11 cellular contexts compared by ENCODE assay signal in genomic region chr17:45948498-45948880, GRCh38. TPM values are rescaled to one million over a fixed set of nuclear protein-coding genes. Genes with fewer than 3 reads are reported as not detected.
DNase-seq lines count a peak whose midpoint lies in the region; ATAC-seq, FAIRE-seq and TF ChIP-seq lines count a peak whose summit lies in the region.
"Had no signal": no experiment of that assay in that cellular context is flagged by ENCODE, and none has a peak within 500 bp of the region (broad histone marks: within the 10 kb centered on the region; RNA-seq: fewer than 3 reads in every experiment).

No MANE protein-coding gene starts in this region.

- no peaks in the 10 kb centered on the region for H3K36me3 Mint-ChIP-seq in HFFc6 (ENCODE audit: low read depth)
- H3K36me3 Mint-ChIP-seq: mesothelial cell of epicardium had no signal

- H3K4me3 ChIP-seq in A673 (ENCODE audit: low read depth, low read length, poor library complexity, severe bottlenecking) (no peak overlapping the region), K562 (no peak overlapping the region), mesenchymal stem cell (ENCODE audit: insufficient read depth in 1 of 2, low read depth in 1 of 2, low read length in 2 of 2) (peak overlapping the region in 1 of 2 experiments; percentile 48), mucosa of descending colon (no peak overlapping the region), adrenal gland (peak overlapping the region in 2 of 4 donors; percentile 9 to 35)

- no peak overlapping the region for H2BK5ac ChIP-seq in mesenchymal stem cell (ENCODE audit: low read depth, low read length, poor library complexity, severe bottlenecking)

- H3K4me3 Mint-ChIP-seq in HFFc6, result peak overlapping the region; percentile 67; the same call in 1 of the 2 replicates

- no peak for TF ChIP-seq EP300 in K562 (IDR thresholded peaks at IDR 0.05; ENCODE audit: low read length)

- no peak for DNase-seq in A673 (ENCODE audit: low spot score)
- no peak for DNase-seq in HFFc6
- no peak for DNase-seq in K562 (ENCODE audit: extremely low read depth in 1 of 4, low spot score in 3 of 4)
- no peak for DNase-seq in mesenchymal stem cell
- DNase-seq in mucosa of descending colon, result no peak
- no peak for DNase-seq in adrenal gland
- no peak for DNase-seq in central memory CD4-positive, alpha-beta T cell
- DNase-seq: NCI-H1092 treated with DMSO at 0.1 percent for 48 hours had no signal

- H4K8ac ChIP-seq in mesenchymal stem cell (ENCODE audit: low read length), result peak overlapping the region; percentile 62

- 67% methylated on average over 2 of the region's 2 CpGs for WGBS in K562 (ENCODE audit: insufficient coverage, low coverage, missing lambda C conversion rate)
- WGBS in mesenchymal stem cell, result 62% methylated on average over 2 of the region's 2 CpGs
- WGBS in adrenal gland, 4 donors, result 63 to 70% (median 66%) methylated on average over 2 of the region's 2 CpGs

- no peaks in the 10 kb centered on the region for H3K79me2 ChIP-seq in K562 (ENCODE audit: control insufficient read depth, insufficient read depth, low read length)

- H3K18ac ChIP-seq in mesenchymal stem cell (ENCODE audit: low read depth in 1 of 2, low read length in 2 of 2), result peak overlapping the region in 1 of 2 experiments; percentile 81

- in situ Hi-C loops in K562 (cut with MboI), result no loop called here

- peaks cover 51% of the 10 kb centered on the region for H3K27me3 Mint-ChIP-seq in HFFc6 (ENCODE audit: insufficient read depth)

- no peak for ATAC-seq in K562
- no peak for ATAC-seq in mucosa of descending colon
- ATAC-seq in GM21717 (IDR thresholded peaks at IDR 0.05; ENCODE audit: unreplicated experiment), result no peak

- no peak overlapping the region for H3K27ac Mint-ChIP-seq in HFFc6

- no peak for TF ChIP-seq RAD21 in K562 (CRISPR knock-in tag; conservative IDR thresholded peaks at IDR 0.05 in 1 of 2, IDR thresholded peaks at IDR 0.05 in 1 of 2)

- H3K36me3 ChIP-seq in A673 (ENCODE audit: insufficient read depth, low read length, poor library complexity, severe bottlenecking) (no peaks in the 10 kb centered on the region), K562 (ENCODE audit: control insufficient read depth, insufficient read depth, low read length) (no peaks in the 10 kb centered on the region), mesenchymal stem cell (ENCODE audit: control insufficient read depth in 1 of 2, insufficient read depth in 2 of 2, low read depth in 1 of 2, low read length in 2 of 2) (no peaks in the 10 kb centered on the region), mucosa of descending colon (ENCODE audit: low read depth) (no peaks in the 10 kb centered on the region), adrenal gland (replicated peaks in 1 of 2) (no peaks in the 10 kb centered on the region)

- BruUV-seq in A673 (replicated peaks; lab: Mats Ljungman, UMichigan), result no TSS peak
- no TSS peak for BruUV-seq in K562 (replicated peaks; lab: Mats Ljungman, UMichigan)

- no peak overlapping the region for H3K4ac ChIP-seq in mesenchymal stem cell (ENCODE audit: low read depth in 1 of 2, low read length in 2 of 2)

- H3K4me2 ChIP-seq in K562 (ENCODE audit: insufficient read depth, low read length), result peak overlapping the region; percentile 34; the same call in 1 of the 2 replicates
- no peak overlapping the region for H3K4me2 ChIP-seq in mesenchymal stem cell (ENCODE audit: low read length, poor library complexity, severe bottlenecking)

- no peak for FAIRE-seq in K562 (lab: Jason Lieb, UNC)

- TF ChIP-seq CTCF in A673 (conservative IDR thresholded peaks at IDR 0.05; ENCODE audit: low read depth, low read length) (no peak), HFFc6 (IDR thresholded peaks at IDR 0.05) (no peak), K562 (IDR thresholded peaks at IDR 0.05 in 2 of 3, conservative IDR thresholded peaks at IDR 0.05 in 1 of 3; ENCODE audit: insufficient read depth in 2 of 3, low read depth in 1 of 3, low read length in 3 of 3) (no peak), mucosa of descending colon (IDR thresholded peaks at IDR 0.05) (no peak), adrenal gland (IDR thresholded peaks at IDR 0.05) (no peak)

- H3K9me3 ChIP-seq in A673 (ENCODE audit: low read depth, low read length, poor library complexity, severe bottlenecking) (no peaks in the 10 kb centered on the region), K562 (replicated peaks; ENCODE audit: control insufficient read depth, insufficient read depth, low read depth, low read length) (no peaks in the 10 kb centered on the region), mesenchymal stem cell (ENCODE audit: control insufficient read depth, low read length) (no peaks in the 10 kb centered on the region), mucosa of descending colon (no peaks in the 10 kb centered on the region), adrenal gland (replicated peaks in 1 of 3) (no peaks in the 10 kb centered on the region)

- CTCF ChIA-PET in A673 (lab: Charles Lee), result interaction anchor here (1.1 kb wide), 1 partner anchor 54 kb away, joined by 4 read pairs; the partner anchor contains the start of gene MAPT
- CTCF ChIA-PET in K562 (lab: Yijun Ruan, JAX; ENCODE audit: low intra/inter-chr PET ratio), result interaction anchor here (0.6 to 1.1 kb wide), 2 partner anchors 32 to 319 kb away, joined by 3 to 7 read pairs; no protein-coding TSS in a partner anchor

- H3K9ac ChIP-seq in K562 (ENCODE audit: insufficient read depth in 1 of 2, low read depth in 2 of 2, low read length in 2 of 2) (peak overlapping the region in 1 of 2 experiments; percentile 32; a peak in 2 of 4 replicates), mesenchymal stem cell (ENCODE audit: low read length) (peak overlapping the region; percentile 70)

- H2AFZ ChIP-seq in K562 (ENCODE audit: low read depth, low read length) (peak overlapping the region; percentile 96), mesenchymal stem cell (ENCODE audit: low read depth, low read length) (no peak overlapping the region)

- H3K9me3 Mint-ChIP-seq in HFFc6, result no peaks in the 10 kb centered on the region
- H3K9me3 Mint-ChIP-seq: mesothelial cell of epicardium had no signal

- H2BK15ac ChIP-seq in mesenchymal stem cell (ENCODE audit: low read depth, poor library complexity, severe bottlenecking), result no peak overlapping the region

- H3K27me3 ChIP-seq in A673 (replicated peaks; ENCODE audit: insufficient read depth, low read depth, low read length, poor library complexity) (no peaks in the 10 kb centered on the region), K562 (ENCODE audit: control insufficient read depth in 2 of 2, insufficient read depth in 2 of 2, low read length in 2 of 2) (peaks cover 23 to 36% of the 10 kb centered on the region in 2 experiments), mesenchymal stem cell (ENCODE audit: control insufficient read depth in 1 of 2, insufficient read depth in 1 of 2, low read length in 2 of 2) (peaks cover 44 to 46% of the 10 kb centered on the region in 2 experiments), adrenal gland (peaks cover 14% of the 10 kb centered on the region)

- intact Hi-C loops in A673 (cut with micrococcal nuclease; ENCODE audit: unreplicated experiment) (loop anchor here (5.0 kb wide), 1 partner anchor 51 kb away; no protein-coding TSS in a partner anchor), K562 (cut with micrococcal nuclease) (no loop called here), mucosa of descending colon (cut with DNase I, micrococcal nuclease) (no loop called here), adrenal gland (cut with DNase I) (no loop called here)

- no peak overlapping the region for H2BK12ac ChIP-seq in mesenchymal stem cell (ENCODE audit: low read length in 2 of 2)

- no peaks in the 10 kb centered on the region; the same call in 1 of the 2 replicates for H4K20me1 ChIP-seq in K562 (replicated peaks; ENCODE audit: control insufficient read depth, insufficient read depth, low read length)

- H3K27ac ChIP-seq in A673 (ENCODE audit: low read depth, low read length, poor library complexity, severe bottlenecking) (peak overlapping the region; percentile 57), K562 (ENCODE audit: extremely low read depth, low read depth, low read length) (0 out of 3 replicates have a peak overlapping the region, but pooled peaks have one; percentile 36), mesenchymal stem cell (ENCODE audit: low read length, poor library complexity, severe bottlenecking) (no peak overlapping the region), adrenal gland (peak overlapping the region in 1 of 5 donors; percentile 15)

- H3K4me1 Mint-ChIP-seq in HFFc6 (ENCODE audit: low read depth), result peaks cover 7% of the 10 kb centered on the region

- no peak overlapping the region for H4K91ac ChIP-seq in mesenchymal stem cell (ENCODE audit: low read length)

- H3K79me1 ChIP-seq in mesenchymal stem cell (replicated peaks; ENCODE audit: low read length, poor library complexity, severe bottlenecking), result no peaks in the 10 kb centered on the region

- no peak overlapping the region for H2BK120ac ChIP-seq in mesenchymal stem cell (ENCODE audit: low read depth, low read length)

- no peak overlapping the region for H3K14ac ChIP-seq in mesenchymal stem cell (ENCODE audit: low read length in 2 of 2)

- H3K4me1 ChIP-seq in A673 (ENCODE audit: insufficient read depth, low read length, poor library complexity, severe bottlenecking) (peaks cover 5% of the 10 kb centered on the region), K562 (replicated peaks in 1 of 2; ENCODE audit: control insufficient read depth in 2 of 2, insufficient read depth in 2 of 2, low read length in 2 of 2) (peaks cover 6 to 18% of the 10 kb centered on the region in 2 experiments), mesenchymal stem cell (ENCODE audit: control insufficient read depth, insufficient read depth, low read depth, low read length) (peaks cover 3% of the 10 kb centered on the region), mucosa of descending colon (ENCODE audit: low read depth) (no peaks in the 10 kb centered on the region), adrenal gland (replicated peaks in 1 of 2) (peaks cover 0 to 8% of the 10 kb centered on the region in 2 donors)

- no peak overlapping the region for H2AK5ac ChIP-seq in mesenchymal stem cell (ENCODE audit: low read length, severe bottlenecking)

- TF ChIP-seq POLR2A in K562 (conservative IDR thresholded peaks at IDR 0.05), result no peak
- no peak for TF ChIP-seq POLR2A in adrenal gland (IDR thresholded peaks at IDR 0.05)

- no peak overlapping the region for H3K23ac ChIP-seq in mesenchymal stem cell (ENCODE audit: low read length in 2 of 2)

- no peaks in the 10 kb centered on the region for H3K9me1 ChIP-seq in K562 (ENCODE audit: control insufficient read depth, insufficient read depth, low read length)

- POLR2A ChIA-PET in A673 (lab: Charles Lee; ENCODE audit: low non-redundant PET), result no interaction called here
- POLR2A ChIA-PET in K562 (lab: Yijun Ruan, JAX), result interaction anchor here (0.6 to 1.1 kb wide), 3 partner anchors 12 to 244 kb away, joined by 3 read pairs; no protein-coding TSS in a partner anchor

RNA-seq across cellular contexts. Expression of gene STH, which starts 50.6 kb away (rescaled TPM):
- total RNA-seq in A673 (2021) (0.83 TPM in 1 of 2 replicates, not detected in the other), K562 (2014; rRNA removed) (not detected in 2 replicates), K562 (2014; rRNA removed; fragmentation: Illumina TruSeq; extraction: Trizol) (not detected in 2 replicates), K562 (2015; rRNA removed; fragmentation: Illumina TruSeq; extraction: Trizol) (not detected in 2 replicates), K562 (2021) (not detected in 2 replicates), mucosa of descending colon (not detected), adrenal gland (not detected)
- total RNA-seq in HFFc6 (2021; fragmentation: NEBNext Ultra II Directional; extraction: Animal tissue kit (Norgen Biotek cat#: 25700)), result not detected
- total RNA-seq in K562 (2011; cell fraction: chromatin; rRNA removed; ENCODE audit: low replicate concordance), result 1.4 TPM in 1 of 2 replicates, not detected in the other
- not detected in 2 replicates for total RNA-seq in K562 (2011; cell fraction: nucleolus; rRNA removed)
- not detected in 2 replicates for total RNA-seq in K562 (2011; cell fraction: nucleoplasm; rRNA removed)
- polyA plus RNA-seq in K562 (2011; rRNA removed) (not detected in 2 replicates), K562 (2014; fragmentation: Illumina TruSeq; extraction: Trizol) (not detected in 2 replicates), K562 (2014; fragmentation: Nextera tagmentation; extraction: Ambion mirVana) (not detected), K562 (2014; rRNA removed) (not detected in 2 replicates), adrenal gland (not detected)
- not detected in 2 replicates for polyA plus RNA-seq in K562 (2011; cell fraction: cytosol; rRNA removed)
- polyA plus RNA-seq in K562 (2011; cell fraction: nucleus; rRNA removed), result not detected in 2 replicates
- polyA plus RNA-seq in K562 (2012), result not detected in 2 replicates
- 0.70 TPM in 1 of 2 replicates, not detected in the other for polyA minus RNA-seq in K562 (2011; rRNA and poly(A)+ RNA removed)
- not detected in 2 replicates for polyA minus RNA-seq in K562 (2011; cell fraction: cytosol; rRNA and poly(A)+ RNA removed)
- polyA minus RNA-seq in K562 (2011; cell fraction: nucleus; rRNA and poly(A)+ RNA removed), result not detected in 2 replicates
- polyA plus RNA-seq in mesenchymal stem cell (2013, experiment 1 of 2), result not detected
- not detected for polyA plus RNA-seq in mesenchymal stem cell (2013, experiment 2 of 2)
- total RNA-seq: fibroblast of villous mesenchyme, mesothelial cell of epicardium had no signal

RNA-seq across cellular contexts. Expression of gene MAPT, which starts 54.1 kb away (rescaled TPM):
- total RNA-seq in A673 (2021) (8.3 and 14.7 TPM in 2 replicates), K562 (2014; rRNA removed) (0.45 and 0.54 TPM in 2 replicates), K562 (2014; rRNA removed; fragmentation: Illumina TruSeq; extraction: Trizol) (0.16 and 0.18 TPM in 2 replicates), K562 (2015; rRNA removed; fragmentation: Illumina TruSeq; extraction: Trizol) (0.29 and 0.49 TPM in 2 replicates), K562 (2021) (0.83 and 1.1 TPM in 2 replicates), mucosa of descending colon (10 to 100 TPM in 1 of 3 donors, 1 to 10 TPM in 1, under 1 TPM in 1; 0.72 to 61.5 (median 1.4) TPM), adrenal gland (10 to 100 TPM in 1 of 8 donors, 1 to 10 TPM in 5, under 1 TPM in 2; 0.72 to 17.6 (median 2.5) TPM)
- under 1 TPM; 0.11 to 0.43 (median 0.26) TPM for total RNA-seq in HFFc6 (2021; fragmentation: NEBNext Ultra II Directional; extraction: Animal tissue kit (Norgen Biotek cat#: 25700))
- total RNA-seq in K562 (2011; cell fraction: chromatin; rRNA removed; ENCODE audit: low replicate concordance), result 2.1 and 2.2 TPM in 2 replicates
- total RNA-seq in K562 (2011; cell fraction: nucleolus; rRNA removed), result 0.92 and 1.2 TPM in 2 replicates
- 1.1 and 1.5 TPM in 2 replicates for total RNA-seq in K562 (2011; cell fraction: nucleoplasm; rRNA removed)
- polyA plus RNA-seq in K562 (2011; rRNA removed) (0.31 and 0.36 TPM in 2 replicates), K562 (2014; fragmentation: Illumina TruSeq; extraction: Trizol) (0.58 and 1.1 TPM in 2 replicates), K562 (2014; fragmentation: Nextera tagmentation; extraction: Ambion mirVana) (under 1 TPM; 0.04 to 0.14 TPM), K562 (2014; rRNA removed) (0.45 and 0.90 TPM in 2 replicates), adrenal gland (1 to 10 TPM; 2.2 to 6.0 (median 5.9) TPM)
- polyA plus RNA-seq in K562 (2011; cell fraction: cytosol; rRNA removed), result 0.15 and 0.31 TPM in 2 replicates
- 0.32 and 0.47 TPM in 2 replicates for polyA plus RNA-seq in K562 (2011; cell fraction: nucleus; rRNA removed)
- 1.9 and 4.6 TPM in 2 replicates for polyA plus RNA-seq in K562 (2012)
- polyA minus RNA-seq in K562 (2011; rRNA and poly(A)+ RNA removed), result 0.35 and 0.42 TPM in 2 replicates
- 0.36 and 0.86 TPM in 2 replicates for polyA minus RNA-seq in K562 (2011; cell fraction: cytosol; rRNA and poly(A)+ RNA removed)
- polyA minus RNA-seq in K562 (2011; cell fraction: nucleus; rRNA and poly(A)+ RNA removed), result 0.40 and 0.44 TPM in 2 replicates
- polyA plus RNA-seq in mesenchymal stem cell (2013, experiment 1 of 2), result 3.7 TPM
- 3.1 TPM for polyA plus RNA-seq in mesenchymal stem cell (2013, experiment 2 of 2)
- total RNA-seq: fibroblast of villous mesenchyme had no signal
